ENCODE assay signal across 23 cellular contexts in the genomic region with DNA sequence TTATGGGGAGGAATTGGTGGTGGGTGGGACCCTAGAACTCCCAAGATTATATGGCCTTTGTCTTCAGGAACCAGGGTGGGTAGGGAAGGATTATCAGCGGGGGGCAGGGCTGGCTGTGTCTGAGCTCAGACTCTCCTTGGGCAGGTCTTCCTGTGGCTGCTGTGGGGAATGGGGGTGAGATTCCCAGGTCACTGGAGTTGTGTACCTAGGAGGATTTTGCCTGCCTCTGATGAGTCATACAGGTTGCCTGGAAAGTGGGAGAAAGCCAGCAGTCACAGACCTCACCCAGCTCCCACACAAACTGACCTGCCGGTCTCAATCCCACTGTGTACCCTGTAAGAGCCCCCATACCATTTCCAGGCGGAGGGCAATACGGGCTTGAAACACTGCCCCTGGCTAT.
"Had no signal": no experiment of that assay in that cellular context is flagged by ENCODE, and none has a peak within 500 bp of the region (broad histone marks: within the 10 kb centered on the region; RNA-seq: fewer than 3 reads in every experiment).

No MANE protein-coding gene starts in this region.

- H3K36me3 Mint-ChIP-seq: activated naive CD4-positive, alpha-beta T cell treated with anti-CD3 and anti-CD28 coated beads, Interleukin-2, amount 10 ng/mL, durations not matched to agents 7 days and 5 days; naive B cell; stimulated activated effector memory CD8-positive, alpha-beta T cell treated with anti-CD3 and anti-CD28 coated beads, Interleukin-12 subunit alpha, Interleukin-12 subunit beta, amount 100 ng/mL, for 72 hours had no signal

- H3K27ac ChIP-seq: esophagus squamous epithelium, left lung, thoracic aorta, upper lobe of right lung had no signal

- H3K4me3 Mint-ChIP-seq: activated naive CD4-positive, alpha-beta T cell treated with anti-CD3 and anti-CD28 coated beads, Interleukin-2, amount 10 ng/mL, durations not matched to agents 7 days and 5 days; activated naive CD8-positive, alpha-beta T cell treated with anti-CD3 and anti-CD28 coated beads, Interleukin-2, amount 50 U/mL, for 24 hours; naive B cell; stimulated activated effector memory CD8-positive, alpha-beta T cell treated with anti-CD3 and anti-CD28 coated beads, Interleukin-12 subunit alpha, Interleukin-12 subunit beta, amount 100 ng/mL, for 72 hours had no signal

- H3K4me1 ChIP-seq: esophagus squamous epithelium, left lung, pancreas, upper lobe of right lung had no signal

- ATAC-seq: activated naive CD8-positive, alpha-beta T cell treated with anti-CD3 and anti-CD28 coated beads, Interleukin-2, amount 50 U/mL, for 24 hours; left lung; pancreas; sciatic nerve; SK-N-SH treated with all-trans-retinoic acid at 6 μM for 48 hours; stimulated activated effector memory CD8-positive, alpha-beta T cell treated with anti-CD3 and anti-CD28 coated beads, Interleukin-12 subunit alpha, Interleukin-12 subunit beta, amount 100 ng/mL, for 72 hours; upper lobe of right lung had no signal

- FAIRE-seq: keratinocyte, pancreas had no signal

- H3K27me3 Mint-ChIP-seq: activated naive CD4-positive, alpha-beta T cell treated with anti-CD3 and anti-CD28 coated beads, Interleukin-2, amount 10 ng/mL, durations not matched to agents 7 days and 5 days; activated naive CD8-positive, alpha-beta T cell treated with anti-CD3 and anti-CD28 coated beads, Interleukin-2, amount 50 U/mL, for 24 hours; naive B cell had no signal

- H3K27ac Mint-ChIP-seq: activated naive CD4-positive, alpha-beta T cell treated with anti-CD3 and anti-CD28 coated beads, Interleukin-2, amount 10 ng/mL, durations not matched to agents 7 days and 5 days; activated naive CD8-positive, alpha-beta T cell treated with anti-CD3 and anti-CD28 coated beads, Interleukin-2, amount 50 U/mL, for 24 hours; stimulated activated effector memory CD8-positive, alpha-beta T cell treated with anti-CD3 and anti-CD28 coated beads, Interleukin-12 subunit alpha, Interleukin-12 subunit beta, amount 100 ng/mL, for 72 hours had no signal

- DNase-seq: activated CD4-positive, alpha-beta T cell treated with anti-CD3 and anti-CD28 coated beads, Interleukin-2, amount 50 U/mL, for 1 hour; activated CD4-positive, CD25-positive, alpha-beta regulatory T cell treated with anti-CD3 and anti-CD28 coated beads, Interleukin-2, amount 50 U/mL, for 72 hours; activated CD8-positive, alpha-beta memory T cell treated with anti-CD3 and anti-CD28 coated beads, Interleukin-2, amount 50 U/mL, for 4 hours; activated effector memory CD4-positive, alpha-beta T cell treated with Interleukin-2 at 50 U/mL for 16 hours; activated naive CD4-positive, alpha-beta T cell treated with anti-CD3 and anti-CD28 coated beads, Interleukin-2, amount 10 ng/mL, durations not matched to agents 7 days and 5 days; activated naive CD8-positive, alpha-beta T cell treated with anti-CD3 and anti-CD28 coated beads, Interleukin-2, amount 50 U/mL, for 24 hours; activated T-cell treated with anti-CD3 and anti-CD28 coated beads, Interleukin-2, amount 50 U/mL, for 48 hours; anterior cingulate cortex; cerebellar nuclear complex; cortex of kidney; esophagus squamous epithelium; hippocampal formation; naive B cell; stimulated activated CD4-positive, alpha-beta T cell treated with anti-CD3 and anti-CD28 coated beads, Interleukin-4, amount 100 ng/mL, for 24 hours; T1000; upper lobe of right lung had no signal

- H3K36me3 ChIP-seq: esophagus squamous epithelium, left lung, pancreas, thoracic aorta, upper lobe of right lung had no signal

- H3K4me3 ChIP-seq: esophagus squamous epithelium, left lung, pancreas, thoracic aorta, upper lobe of right lung had no signal

- H3K9me3 ChIP-seq: pancreas, thoracic aorta, upper lobe of right lung had no signal

- H3K4me1 Mint-ChIP-seq: activated naive CD4-positive, alpha-beta T cell treated with anti-CD3 and anti-CD28 coated beads, Interleukin-2, amount 10 ng/mL, durations not matched to agents 7 days and 5 days; activated naive CD8-positive, alpha-beta T cell treated with anti-CD3 and anti-CD28 coated beads, Interleukin-2, amount 50 U/mL, for 24 hours; naive B cell; stimulated activated effector memory CD8-positive, alpha-beta T cell treated with anti-CD3 and anti-CD28 coated beads, Interleukin-12 subunit alpha, Interleukin-12 subunit beta, amount 100 ng/mL, for 72 hours had no signal

- H3K27me3 ChIP-seq: esophagus squamous epithelium, left lung, pancreas, upper lobe of right lung had no signal
